ENCODE assay signal across 15 cellular contexts in genomic region chr20:24379116-24379927, GRCh38.
DNase-seq lines count a peak whose midpoint lies in the region; ATAC-seq, FAIRE-seq and TF ChIP-seq lines count a peak whose summit lies in the region.
"Had no signal": no experiment of that assay in that cellular context is flagged by ENCODE, and none has a peak within 500 bp of the region (broad histone marks: within the 10 kb centered on the region; RNA-seq: fewer than 3 reads in every experiment).

No MANE protein-coding gene starts in this region.

- FAIRE-seq in H54 (lab: Jason Lieb, UNC) = no peak

- no peaks in the 10 kb centered on the region for H3K36me3 Mint-ChIP-seq in nephron (ENCODE audit: low read depth)
- H3K36me3 Mint-ChIP-seq: CD8-positive, alpha-beta memory T cell; naive thymus-derived CD8-positive, alpha-beta T cell had no signal

- peaks cover 57% of the 10 kb centered on the region for H3K4me1 Mint-ChIP-seq in nephron
- H3K4me1 Mint-ChIP-seq: CD8-positive, alpha-beta memory T cell; stimulated activated naive CD8-positive, alpha-beta T cell treated with anti-CD3 and anti-CD28 coated beads, Interleukin-15, amount 100 ng/mL, for 72 hours had no signal

- H3K4me3 Mint-ChIP-seq in nephron = no peak overlapping the region
- H3K4me3 Mint-ChIP-seq: CD8-positive, alpha-beta memory T cell; naive thymus-derived CD8-positive, alpha-beta T cell; stimulated activated naive CD8-positive, alpha-beta T cell treated with anti-CD3 and anti-CD28 coated beads, Interleukin-15, amount 100 ng/mL, for 72 hours had no signal

- peaks cover 5% of the 10 kb centered on the region for H3K27me3 Mint-ChIP-seq in nephron (ENCODE audit: low read depth)
- H3K27me3 Mint-ChIP-seq: naive thymus-derived CD8-positive, alpha-beta T cell; stimulated activated naive CD8-positive, alpha-beta T cell treated with anti-CD3 and anti-CD28 coated beads, Interleukin-15, amount 100 ng/mL, for 72 hours had no signal

- no peaks in the 10 kb centered on the region for H3K9me3 Mint-ChIP-seq in nephron
- H3K9me3 Mint-ChIP-seq: CD8-positive, alpha-beta memory T cell; naive thymus-derived CD8-positive, alpha-beta T cell; stimulated activated naive CD8-positive, alpha-beta T cell treated with anti-CD3 and anti-CD28 coated beads, Interleukin-15, amount 100 ng/mL, for 72 hours had no signal

- TF ChIP-seq CTCF in epithelial cell of esophagus (IDR thresholded peaks at IDR 0.05; ENCODE audit: insufficient read depth, low read depth, low read length, missing control alignments) (no peak), nephron (IDR thresholded peaks at IDR 0.05; ENCODE audit: unreplicated experiment in 3 of 3) (no peak)

- ATAC-seq in GM21447 (IDR thresholded peaks at IDR 0.05; ENCODE audit: unreplicated experiment) = no peak
- ATAC-seq: naive thymus-derived CD8-positive, alpha-beta T cell; stimulated activated naive CD8-positive, alpha-beta T cell treated with anti-CD3 and anti-CD28 coated beads, Interleukin-15, amount 100 ng/mL, for 72 hours had no signal

- no peak overlapping the region for H3K4me3 ChIP-seq in epithelial cell of esophagus (ENCODE audit: low read length)
- H3K4me3 ChIP-seq: cardiac muscle cell had no signal

- peak overlapping the region in 2 of 3 experiments; percentile 26 to 55 for H3K27ac Mint-ChIP-seq in nephron
- H3K27ac Mint-ChIP-seq: CD8-positive, alpha-beta memory T cell; stimulated activated naive CD8-positive, alpha-beta T cell treated with anti-CD3 and anti-CD28 coated beads, Interleukin-15, amount 100 ng/mL, for 72 hours had no signal

- no peak for TF ChIP-seq POLR2A in H54 (IDR thresholded peaks at IDR 0.05; ENCODE audit: low read depth, low read length)

- DNase-seq in AG20443 (ENCODE audit: low spot score) (peak; percentile 72), NCI-H446 (lab: John Stamatoyannopoulos, UW) (peak; percentile 21 to 73), epithelial cell of esophagus (ENCODE audit: low read depth) (peak; percentile 34), NCI-H1105 (lab: John Stamatoyannopoulos, UW) (no peak), H54 (ENCODE audit: insufficient read length, low spot score) (no peak)
- DNase-seq in activated naive CD4-positive, alpha-beta T cell (lab: John Stamatoyannopoulos, UW) = no peak
- DNase-seq: CD8-positive, alpha-beta memory T cell; naive thymus-derived CD8-positive, alpha-beta T cell; NCI-H510A; stimulated activated CD4-positive, alpha-beta T cell treated with anti-CD3 and anti-CD28 coated beads, Interleukin-2, amount 100 ng/mL, for 24 hours; stimulated activated naive CD8-positive, alpha-beta T cell treated with anti-CD3 and anti-CD28 coated beads, Interleukin-15, amount 100 ng/mL, for 72 hours; SW 1271 had no signal

Comparison
In these comparisons a context has a peak if more than half of its experiments do, and no peak if none do; other contexts are left out.
1. DNase-seq: peak in AG20443 (single experiment), NCI-H446 (2 of 2) and epithelial cell of esophagus (single experiment); none in NCI-H1105 (single experiment), activated naive CD4-positive, alpha-beta T cell (0 of 4) and H54 (single experiment).